ENCODE assay signal across 8 cellular contexts in the genomic region with DNA sequence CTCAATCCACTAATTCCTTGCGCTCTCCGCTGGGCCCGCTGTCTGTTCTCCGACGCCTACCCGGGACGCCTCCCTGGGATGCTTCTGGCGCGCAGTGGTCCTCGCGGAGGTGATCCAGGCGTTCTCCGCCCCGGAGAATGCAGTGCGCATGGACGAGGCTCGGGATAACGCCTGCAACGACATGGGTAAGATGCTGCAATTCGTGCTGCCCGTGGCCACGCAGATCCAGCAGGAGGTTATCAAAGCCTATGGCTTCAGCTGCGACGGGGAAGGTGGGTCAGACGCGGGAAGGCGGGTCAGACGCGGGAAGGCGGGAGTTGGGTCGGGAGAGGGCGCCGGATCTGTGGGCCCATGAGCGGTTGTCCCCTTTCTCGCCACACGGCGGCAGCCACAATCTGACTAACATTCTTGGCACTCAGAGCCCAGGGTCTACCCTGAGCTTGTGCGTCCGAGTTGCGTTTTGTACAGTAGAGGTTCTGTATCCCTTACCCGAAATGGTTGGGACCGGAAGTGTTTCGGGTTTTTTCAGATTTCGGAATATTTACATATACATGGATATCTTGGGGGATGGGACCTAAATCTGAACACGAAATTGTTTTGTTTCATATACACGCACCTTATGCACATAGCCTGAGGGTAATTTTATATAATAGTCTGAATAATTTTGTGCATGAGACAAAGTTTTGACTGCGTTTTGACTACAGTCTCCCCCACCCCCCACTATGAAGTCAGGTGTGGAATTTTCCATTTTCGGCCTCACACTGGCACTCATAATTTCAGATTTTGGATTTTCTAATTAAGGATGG. TPM values are rescaled to one million over a fixed set of nuclear protein-coding genes. Genes with fewer than 3 reads are reported as not detected.
DNase-seq lines count a peak whose midpoint lies in the region; ATAC-seq lines count a peak whose summit lies in the region.

No MANE protein-coding gene starts in this region.

- POLR2A ChIA-PET in activated CD8-positive, alpha-beta T cell treated with anti-CD3 and anti-CD28 coated beads, Interleukin-2, amount 10 ng/mL, durations not matched to agents 7 days and 5 days (lab: Charles Lee): interaction anchor here (0.5 to 20.8 kb wide), 51 partner anchors 10 to 1122 kb away, joined by 3 to 1099 read pairs (median 6); partner anchors contain the start of genes ATN1, C1RL, C3AR1 and CDCA3

- H3K4me1 Mint-ChIP-seq in activated CD8-positive, alpha-beta T cell treated with anti-CD3 and anti-CD28 coated beads, Interleukin-2, amount 10 ng/mL, durations not matched to agents 7 days and 5 days (ENCODE audit: low read depth): peaks cover 75% of the 10 kb centered on the region

- peaks cover 2% of the 10 kb centered on the region for H3K27me3 Mint-ChIP-seq in activated CD8-positive, alpha-beta T cell treated with anti-CD3 and anti-CD28 coated beads, Interleukin-2, amount 10 ng/mL, durations not matched to agents 7 days and 5 days (ENCODE audit: low read depth)

- DNase-seq in CD1c-positive myeloid dendritic cell (ENCODE audit: extremely low spot score) (peak; percentile 94), HS-27A (ENCODE audit: low read depth) (peak; percentile 77), NCI-H82 treated with DMSO at 0.1 percent for 48 hours (lab: John Stamatoyannopoulos, UW; ENCODE audit: unreplicated experiment) (peak; percentile 88), lung microvascular endothelial cell (ENCODE audit: low read depth in 2 of 2) (peak; percentile 91 to 94)
- peak; percentile 93 for DNase-seq in activated CD8-positive, alpha-beta T cell treated with anti-CD3 and anti-CD28 coated beads, Interleukin-2, amount 10 ng/mL, durations not matched to agents 7 days and 5 days
- DNase-seq in effector CD8-positive, alpha-beta T cell (lab: John Stamatoyannopoulos, UW): peak; percentile 79
- peak; percentile 80 to 90 (median 80) for DNase-seq in stimulated activated CD4-positive, alpha-beta T cell treated with anti-CD3 and anti-CD28 coated beads, TNF-alpha, amount 100 ng/mL, for 24 hours (ENCODE audit: low read depth in 3 of 3)

- peaks cover 16% of the 10 kb centered on the region for H3K36me3 Mint-ChIP-seq in activated CD8-positive, alpha-beta T cell treated with anti-CD3 and anti-CD28 coated beads, Interleukin-2, amount 10 ng/mL, durations not matched to agents 7 days and 5 days (ENCODE audit: low read depth)

- ATAC-seq in GM19438 (IDR thresholded peaks at IDR 0.05; ENCODE audit: low read depth, unreplicated experiment): peak; percentile 41
- ATAC-seq in activated CD8-positive, alpha-beta T cell treated with anti-CD3 and anti-CD28 coated beads, Interleukin-2, amount 10 ng/mL, durations not matched to agents 7 days and 5 days: peak; percentile 52

- peak overlapping the region; percentile 97 for H3K27ac Mint-ChIP-seq in activated CD8-positive, alpha-beta T cell treated with anti-CD3 and anti-CD28 coated beads, Interleukin-2, amount 10 ng/mL, durations not matched to agents 7 days and 5 days

- CTCF ChIA-PET in activated CD8-positive, alpha-beta T cell treated with anti-CD3 and anti-CD28 coated beads, Interleukin-2, amount 10 ng/mL, durations not matched to agents 7 days and 5 days (lab: Charles Lee): interaction anchor here (0.6 to 18.6 kb wide), 30 partner anchors 8 to 201 kb away, joined by 3 to 742 read pairs (median 5); partner anchors contain the start of genes C1R, C1RL, CDCA3 and LPCAT3

- no peaks in the 10 kb centered on the region for H3K9me3 Mint-ChIP-seq in activated CD8-positive, alpha-beta T cell treated with anti-CD3 and anti-CD28 coated beads, Interleukin-2, amount 10 ng/mL, durations not matched to agents 7 days and 5 days (ENCODE audit: insufficient read depth)

- H3K4me3 Mint-ChIP-seq in activated CD8-positive, alpha-beta T cell treated with anti-CD3 and anti-CD28 coated beads, Interleukin-2, amount 10 ng/mL, durations not matched to agents 7 days and 5 days: peak overlapping the region; percentile 88

RNA-seq across cellular contexts. Expression of gene C12orf57, which starts 0.8 kb away (rescaled TPM):
- 100 to 1,000 TPM; 184 to 185 TPM for total RNA-seq in activated CD8-positive, alpha-beta T cell treated with anti-CD3 and anti-CD28 coated beads, Interleukin-2, amount 10 ng/mL, durations not matched to agents 7 days and 5 days
- total RNA-seq in lung microvascular endothelial cell: 130 and 240 TPM in 2 replicates

RNA-seq across cellular contexts. Expression of gene RNU7-1, which starts 1.0 kb away (rescaled TPM):
- total RNA-seq in activated CD8-positive, alpha-beta T cell treated with anti-CD3 and anti-CD28 coated beads, Interleukin-2, amount 10 ng/mL, durations not matched to agents 7 days and 5 days: not detected
- not detected in 2 replicates for total RNA-seq in lung microvascular endothelial cell

RNA-seq across cellular contexts. Expression of gene PTPN6, which starts 6.6 kb away (rescaled TPM):
- 100 to 1,000 TPM; 354 to 397 TPM for total RNA-seq in activated CD8-positive, alpha-beta T cell treated with anti-CD3 and anti-CD28 coated beads, Interleukin-2, amount 10 ng/mL, durations not matched to agents 7 days and 5 days
- total RNA-seq in lung microvascular endothelial cell: 2.2 and 3.2 TPM in 2 replicates

RNA-seq across cellular contexts. Expression of gene ATN1, which starts 16.8 kb away (rescaled TPM):
- 10 to 100 TPM; 21.6 to 24.5 TPM for total RNA-seq in activated CD8-positive, alpha-beta T cell treated with anti-CD3 and anti-CD28 coated beads, Interleukin-2, amount 10 ng/mL, durations not matched to agents 7 days and 5 days
- total RNA-seq in lung microvascular endothelial cell: 3.9 and 7.7 TPM in 2 replicates

RNA-seq across cellular contexts. Expression of gene PHB2, which starts 25.9 kb away (rescaled TPM):
- total RNA-seq in activated CD8-positive, alpha-beta T cell treated with anti-CD3 and anti-CD28 coated beads, Interleukin-2, amount 10 ng/mL, durations not matched to agents 7 days and 5 days: 100 to 1,000 TPM; 226 to 236 TPM
- total RNA-seq in lung microvascular endothelial cell: 124 and 150 TPM in 2 replicates

Comparison
In these comparisons a context has a peak if more than half of its experiments do, and no peak if none do; other contexts are left out.
1. Peak in every context shown above with its lines: DNase-seq and ATAC-seq.
2. RNA of gene PTPN6, which starts 6.6 kb away (total RNA-seq): 354 to 397 TPM in activated CD8-positive, alpha-beta T cell treated with anti-CD3 and anti-CD28 coated beads, Interleukin-2, amount 10 ng/mL, durations not matched to agents 7 days and 5 days; 2.2 to 3.2 TPM in lung microvascular endothelial cell; every median in the first group is over 10 times any median in the second.